Comparison of ENCODE assay signal across 20 cellular contexts in genomic region chr19:41936961-41937360, GRCh38. TPM values are rescaled to one million over a fixed set of nuclear protein-coding genes. Genes with fewer than 3 reads are reported as not detected.
DNase-seq lines count a peak whose midpoint lies in the region; ATAC-seq, FAIRE-seq and TF ChIP-seq lines count a peak whose summit lies in the region.
"Had no signal": no experiment of that assay in that cellular context is flagged by ENCODE, and none has a peak within 500 bp of the region (broad histone marks: within the 10 kb centered on the region; RNA-seq: fewer than 3 reads in every experiment).

No MANE protein-coding gene starts in this region.

- no peaks in the 10 kb centered on the region for H3K36me3 Mint-ChIP-seq in CD4-positive, alpha-beta T cell (ENCODE audit: low read depth)
- H3K36me3 Mint-ChIP-seq in HFFc6 (ENCODE audit: low read depth) (no peaks in the 10 kb centered on the region), astrocyte (ENCODE audit: low read depth, unreplicated experiment) (peaks cover 4% of the 10 kb centered on the region), nephron (ENCODE audit: low read depth) (no peaks in the 10 kb centered on the region)

- no peak for TF ChIP-seq EP300 in sigmoid colon (IDR thresholded peaks at IDR 0.05)

- H3K4me3 ChIP-seq in astrocyte (ENCODE audit: insufficient read depth, low read depth, low read length) (no peak overlapping the region), sigmoid colon (no peak overlapping the region)
- H3K4me3 ChIP-seq: SJSA1, stomach, upper lobe of left lung had no signal

- peak overlapping the region; percentile 8 for H3K4me3 Mint-ChIP-seq in CD4-positive, alpha-beta T cell
- peak overlapping the region; percentile 25; the same call in 1 of the 2 replicates for H3K4me3 Mint-ChIP-seq in HFFc6
- no peak overlapping the region for H3K4me3 Mint-ChIP-seq in astrocyte (ENCODE audit: unreplicated experiment)
- H3K4me3 Mint-ChIP-seq in nephron, result peak overlapping the region in 2 of 3 experiments; percentile 14 to 50
- H3K4me3 Mint-ChIP-seq: activated naive CD4-positive, alpha-beta T cell treated with anti-CD3 and anti-CD28 coated beads for 36 hours; T-helper 2 cell treated with Interferon-gamma antibody and Interleukin-4, amounts not matched to agents 5 μg/mL and 100 μg/mL, for 36 hours had no signal

- no peaks in the 10 kb centered on the region for H3K27me3 Mint-ChIP-seq in CD4-positive, alpha-beta T cell
- H3K27me3 Mint-ChIP-seq in HFFc6 (ENCODE audit: insufficient read depth) (peaks cover 21% of the 10 kb centered on the region), astrocyte (ENCODE audit: low read depth, unreplicated experiment) (peaks cover 46% of the 10 kb centered on the region), nephron (ENCODE audit: low read depth) (peaks cover 76% of the 10 kb centered on the region)

- CTCF ChIA-PET in CD4-positive, alpha-beta T cell (lab: Charles Lee), result interaction anchor here (0.9 to 1.8 kb wide), 4 partner anchors 8 to 77 kb away, joined by 3 to 5 read pairs (median 4); partner anchors contain the start of gene RPS19

- no peak for FAIRE-seq in astrocyte (lab: Jason Lieb, UNC)
- FAIRE-seq: endometrium had no signal

- TF ChIP-seq POLR2A in sigmoid colon (IDR thresholded peaks at IDR 0.05), result no peak

- no peak for TF ChIP-seq CTCF in CD4-positive, alpha-beta T cell (IDR thresholded peaks at IDR 0.05)
- TF ChIP-seq CTCF in HFFc6 (IDR thresholded peaks at IDR 0.05) (no peak), astrocyte (IDR thresholded peaks at IDR 0.05; ENCODE audit: insufficient read depth, low read depth, low read length) (no peak), nephron (IDR thresholded peaks at IDR 0.05; ENCODE audit: unreplicated experiment in 3 of 3) (no peak), sigmoid colon (IDR thresholded peaks at IDR 0.05) (no peak)

- H3K79me2 ChIP-seq in astrocyte (ENCODE audit: insufficient read depth, low read length), result no peaks in the 10 kb centered on the region
- H3K79me2 ChIP-seq: parathyroid adenoma had no signal

- H3K36me3 ChIP-seq in astrocyte (ENCODE audit: insufficient read depth, low read length), result no peaks in the 10 kb centered on the region
- H3K36me3 ChIP-seq in sigmoid colon, result no peaks in the 10 kb centered on the region
- H3K36me3 ChIP-seq: SJSA1, stomach, upper lobe of left lung had no signal

- H3K27ac Mint-ChIP-seq in CD4-positive, alpha-beta T cell, result peak overlapping the region; percentile 72
- no peak overlapping the region for H3K27ac Mint-ChIP-seq in HFFc6
- H3K27ac Mint-ChIP-seq in astrocyte (ENCODE audit: unreplicated experiment), result no peak overlapping the region
- no peak overlapping the region for H3K27ac Mint-ChIP-seq in nephron
- H3K27ac Mint-ChIP-seq: activated naive CD4-positive, alpha-beta T cell treated with anti-CD3 and anti-CD28 coated beads for 36 hours; H9 had no signal

- H3K9me3 Mint-ChIP-seq in CD4-positive, alpha-beta T cell, result no peaks in the 10 kb centered on the region
- H3K9me3 Mint-ChIP-seq in HFFc6 (no peaks in the 10 kb centered on the region), astrocyte (ENCODE audit: unreplicated experiment) (peaks cover 5% of the 10 kb centered on the region), nephron (no peaks in the 10 kb centered on the region)
- H3K9me3 Mint-ChIP-seq: activated naive CD4-positive, alpha-beta T cell treated with anti-CD3 and anti-CD28 coated beads for 36 hours; T-helper 2 cell treated with Interferon-gamma antibody and Interleukin-4, amounts not matched to agents 5 μg/mL and 100 μg/mL, for 36 hours had no signal

- no peak for DNase-seq in CD4-positive, alpha-beta T cell
- DNase-seq in HFFc6, result no peak
- DNase-seq in astrocyte (ENCODE audit: low read depth), result no peak
- no peak for DNase-seq in AG08395 (ENCODE audit: low spot score)
- no peak for DNase-seq in sigmoid colon
- DNase-seq: activated CD4-positive, alpha-beta T cell treated with anti-CD3 and anti-CD28 coated beads for 1 hour; activated naive CD4-positive, alpha-beta T cell treated with anti-CD3 and anti-CD28 coated beads for 36 hours; DMS153; H9; MM.1S; NCI-H1694; stomach had no signal

- H3K4me1 ChIP-seq in astrocyte (ENCODE audit: insufficient read depth, low read length) (peaks cover 18% of the 10 kb centered on the region), sigmoid colon (peaks cover 0 to 21% (median 20%) of the 10 kb centered on the region in 4 donors)

- peaks cover 53% of the 10 kb centered on the region for H3K4me1 Mint-ChIP-seq in CD4-positive, alpha-beta T cell (ENCODE audit: low read depth)
- H3K4me1 Mint-ChIP-seq in HFFc6 (ENCODE audit: low read depth) (peaks cover 36% of the 10 kb centered on the region), astrocyte (ENCODE audit: low read depth, unreplicated experiment) (peaks cover 18% of the 10 kb centered on the region), nephron (peaks cover 20% of the 10 kb centered on the region)

- no peaks in the 10 kb centered on the region for H3K27me3 ChIP-seq in CD4-positive, alpha-beta T cell (ENCODE audit: control insufficient read depth, insufficient read depth, low read length)
- H3K27me3 ChIP-seq in astrocyte (ENCODE audit: insufficient read depth, low read length) (peaks cover 43% of the 10 kb centered on the region), sigmoid colon (peaks cover 32 to 93% (median 67%) of the 10 kb centered on the region in 3 donors)

- H3K27ac ChIP-seq in CD4-positive, alpha-beta T cell (ENCODE audit: low read depth, low read length), result no peak overlapping the region
- H3K27ac ChIP-seq in astrocyte (ENCODE audit: low read depth, low read length), result no peak overlapping the region
- H3K27ac ChIP-seq in sigmoid colon, result no peak overlapping the region
- H3K27ac ChIP-seq: parathyroid adenoma, SJSA1, stomach, upper lobe of left lung had no signal

- no peak for ATAC-seq in CD4-positive, alpha-beta T cell (ENCODE audit: poor library complexity)
- no peak for ATAC-seq in HG03457 (IDR thresholded peaks at IDR 0.05; ENCODE audit: unreplicated experiment)

- H3K9me3 ChIP-seq in CD4-positive, alpha-beta T cell (ENCODE audit: control insufficient read depth, low read length), result no peaks in the 10 kb centered on the region
- peaks cover 2% of the 10 kb centered on the region for H3K9me3 ChIP-seq in astrocyte (ENCODE audit: insufficient read depth, low read depth, low read length)
- H3K9me3 ChIP-seq in sigmoid colon, result no peaks in the 10 kb centered on the region
- H3K9me3 ChIP-seq: SJSA1, stomach, upper lobe of left lung had no signal

- peaks cover 22% of the 10 kb centered on the region for H4K20me1 ChIP-seq in astrocyte (ENCODE audit: insufficient read depth, low read length)

- intact Hi-C loops in CD4-positive, alpha-beta T cell (cut with DNase I, micrococcal nuclease), result no loop called here
- intact Hi-C loops in sigmoid colon (cut with DNase I), result no loop called here

- peak overlapping the region; percentile 65 for H3K4me2 ChIP-seq in astrocyte (ENCODE audit: low read length)

- no peak overlapping the region for H3K9ac ChIP-seq in astrocyte (ENCODE audit: low read length)
- H3K9ac ChIP-seq: parathyroid adenoma had no signal

- H2AFZ ChIP-seq in astrocyte (ENCODE audit: low read depth, low read length), result no peak overlapping the region
- H2AFZ ChIP-seq: parathyroid adenoma had no signal

- POLR2A ChIA-PET in CD4-positive, alpha-beta T cell (lab: Charles Lee), result interaction anchor here (1.2 kb wide), 1 partner anchor 25 kb away, joined by 5 read pairs; no protein-coding TSS in a partner anchor

- 84 to 86% methylated on average over 15 of the region's 15 CpGs for WGBS in sigmoid colon, 2 donors

RNA-seq across cellular contexts. Expression of gene ERFL, which starts 8.7 kb away (rescaled TPM):
- 1 to 10 TPM; 7.7 to 8.9 TPM for total RNA-seq in CD4-positive, alpha-beta T cell
- under 1 TPM in 4 of 6 experiments, not detected in 2; 0.09 to 0.17 (median 0.12) TPM for total RNA-seq in HFFc6 (2021; fragmentation: NEBNext Ultra II Directional; extraction: Animal tissue kit (Norgen Biotek cat#: 25700))
- total RNA-seq in astrocyte (0.36 and 0.41 TPM in 2 replicates), sigmoid colon (not detected)
- 1 to 10 TPM in 1 of 3 donors, not detected in 2; 1.3 TPM for polyA plus RNA-seq in sigmoid colon
- total RNA-seq: SJSA1, stomach had no signal

RNA-seq across cellular contexts. Expression of gene RABAC1, which starts 22.2 kb away (rescaled TPM):
- 100 to 1,000 TPM in 1 of 2 experiments, 10 to 100 TPM in 1; 96.0 to 102 TPM for total RNA-seq in CD4-positive, alpha-beta T cell
- total RNA-seq in HFFc6 (2021; fragmentation: NEBNext Ultra II Directional; extraction: Animal tissue kit (Norgen Biotek cat#: 25700)), result 100 to 1,000 TPM; 245 to 349 (median 258) TPM
- total RNA-seq in astrocyte (257 and 278 TPM in 2 replicates), sigmoid colon (100 to 1,000 TPM; 128 to 255 (median 180) TPM)
- 100 to 1,000 TPM; 139 to 236 (median 170) TPM for polyA plus RNA-seq in sigmoid colon

RNA-seq across cellular contexts. Expression of gene ARHGEF1, which starts 54.0 kb away (rescaled TPM):
- total RNA-seq in CD4-positive, alpha-beta T cell, result 1,000 to 10,000 TPM; 1,019 to 1,047 TPM
- total RNA-seq in HFFc6 (2021; fragmentation: NEBNext Ultra II Directional; extraction: Animal tissue kit (Norgen Biotek cat#: 25700)), result 10 to 100 TPM; 63.8 to 73.3 (median 68.2) TPM
- total RNA-seq in astrocyte, result 69.8 and 73.1 TPM in 2 replicates
- 10 to 100 TPM; 31.8 to 65.4 (median 34.8) TPM for total RNA-seq in sigmoid colon
- polyA plus RNA-seq in sigmoid colon, result 100 to 1,000 TPM in 1 of 3 donors, 10 to 100 TPM in 2; 30.5 to 151 (median 45.0) TPM

RNA-seq across cellular contexts. Expression of gene ATP1A3, which starts 57.1 kb away (rescaled TPM):
- total RNA-seq in CD4-positive, alpha-beta T cell, result 1 to 10 TPM; 3.2 to 4.6 TPM
- under 1 TPM in 4 of 6 experiments, not detected in 2; 0.10 to 0.66 (median 0.33) TPM for total RNA-seq in HFFc6 (2021; fragmentation: NEBNext Ultra II Directional; extraction: Animal tissue kit (Norgen Biotek cat#: 25700))
- total RNA-seq in astrocyte (3.4 and 3.9 TPM in 2 replicates), sigmoid colon (1 to 10 TPM; 1.6 to 4.3 (median 3.3) TPM)
- polyA plus RNA-seq in sigmoid colon, result 1 to 10 TPM in 1 of 3 donors, under 1 TPM in 1, not detected in 1; 0.46 to 3.2 TPM
- total RNA-seq: lower leg skin, SJSA1 had no signal

RNA-seq across cellular contexts. Expression of gene CD79A, which starts 59.9 kb away (rescaled TPM):
- 1 to 10 TPM; 3.7 to 3.8 TPM for total RNA-seq in CD4-positive, alpha-beta T cell
- under 1 TPM in 4 of 6 experiments, not detected in 2; 0.23 to 0.62 (median 0.35) TPM for total RNA-seq in HFFc6 (2021; fragmentation: NEBNext Ultra II Directional; extraction: Animal tissue kit (Norgen Biotek cat#: 25700))
- total RNA-seq in astrocyte (0.30 and 0.41 TPM in 2 replicates), sigmoid colon (not detected)
- polyA plus RNA-seq in sigmoid colon, result 100 to 1,000 TPM in 1 of 3 donors, 1 to 10 TPM in 2; 1.8 to 169 (median 3.6) TPM

Comparison
In these comparisons a context has a peak if more than half of its experiments do, and no peak if none do; other contexts are left out.
1. RNA of gene ARHGEF1, which starts 54.0 kb away (total RNA-seq): 1,019 to 1,047 TPM in CD4-positive, alpha-beta T cell; 69.8 to 73.1 TPM in astrocyte, 63.8 to 73.3 TPM in HFFc6 and 31.8 to 65.4 TPM in sigmoid colon; every median in the first group is over 10 times any median in the second.